1 cellular context compared by ENCODE assay signal in the genomic region with DNA sequence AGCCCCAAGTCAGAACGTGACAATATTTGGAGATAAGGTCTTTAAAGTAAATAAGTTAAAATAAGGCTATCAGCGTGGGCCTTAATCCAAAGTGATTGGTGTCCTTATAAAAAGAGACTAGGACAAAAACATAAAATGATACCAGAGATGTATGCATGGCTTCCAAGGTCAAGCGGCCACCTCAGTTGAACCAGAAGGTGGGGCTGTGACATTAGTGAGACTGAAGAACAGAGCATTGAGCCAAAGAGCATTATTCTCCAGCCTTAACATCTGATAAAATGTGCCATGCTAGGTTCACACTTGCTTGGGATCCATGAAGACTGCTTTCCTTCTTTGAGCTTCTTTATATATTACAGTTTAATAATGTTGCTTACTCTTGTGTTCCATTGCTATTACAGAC.
TF ChIP-seq lines count a peak whose summit lies in the region.

No MANE protein-coding gene starts in this region.

TF ChIP-seq in GM12878, 131 proteins besides CTCF, POLR2A, EP300 and RAD21 (continued from another document):
- TF ChIP-seq, protein P1, sequence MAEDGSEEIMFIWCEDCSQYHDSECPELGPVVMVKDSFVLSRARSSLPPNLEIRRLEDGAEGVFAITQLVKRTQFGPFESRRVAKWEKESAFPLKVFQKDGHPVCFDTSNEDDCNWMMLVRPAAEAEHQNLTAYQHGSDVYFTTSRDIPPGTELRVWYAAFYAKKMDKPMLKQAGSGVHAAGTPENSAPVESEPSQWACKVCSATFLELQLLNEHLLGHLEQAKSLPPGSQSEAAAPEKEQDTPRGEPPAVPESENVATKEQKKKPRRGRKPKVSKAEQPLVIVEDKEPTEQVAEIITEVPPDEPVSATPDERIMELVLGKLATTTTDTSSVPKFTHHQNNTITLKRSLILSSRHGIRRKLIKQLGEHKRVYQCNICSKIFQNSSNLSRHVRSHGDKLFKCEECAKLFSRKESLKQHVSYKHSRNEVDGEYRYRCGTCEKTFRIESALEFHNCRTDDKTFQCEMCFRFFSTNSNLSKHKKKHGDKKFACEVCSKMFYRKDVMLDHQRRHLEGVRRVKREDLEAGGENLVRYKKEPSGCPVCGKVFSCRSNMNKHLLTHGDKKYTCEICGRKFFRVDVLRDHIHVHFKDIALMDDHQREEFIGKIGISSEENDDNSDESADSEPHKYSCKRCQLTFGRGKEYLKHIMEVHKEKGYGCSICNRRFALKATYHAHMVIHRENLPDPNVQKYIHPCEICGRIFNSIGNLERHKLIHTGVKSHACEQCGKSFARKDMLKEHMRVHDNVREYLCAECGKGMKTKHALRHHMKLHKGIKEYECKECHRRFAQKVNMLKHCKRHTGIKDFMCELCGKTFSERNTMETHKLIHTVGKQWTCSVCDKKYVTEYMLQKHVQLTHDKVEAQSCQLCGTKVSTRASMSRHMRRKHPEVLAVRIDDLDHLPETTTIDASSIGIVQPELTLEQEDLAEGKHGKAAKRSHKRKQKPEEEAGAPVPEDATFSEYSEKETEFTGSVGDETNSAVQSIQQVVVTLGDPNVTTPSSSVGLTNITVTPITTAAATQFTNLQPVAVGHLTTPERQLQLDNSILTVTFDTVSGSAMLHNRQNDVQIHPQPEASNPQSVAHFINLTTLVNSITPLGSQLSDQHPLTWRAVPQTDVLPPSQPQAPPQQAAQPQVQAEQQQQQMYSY (CRISPR knock-in tag; IDR thresholded peaks at IDR 0.05), result no peak
- TF ChIP-seq HDAC6 (IDR thresholded peaks at IDR 0.05; ENCODE audit: unreplicated experiment) (no peak), IRF4 (IDR thresholded peaks at IDR 0.05; ENCODE audit: low read depth, low read length) (no peak), KAT2A (conservative IDR thresholded peaks at IDR 0.05; ENCODE audit: control insufficient read depth, low read depth, low read length) (no peak), ESRRA (IDR thresholded peaks at IDR 0.05; ENCODE audit: low read length) (no peak), TBL1XR1 (IDR thresholded peaks at IDR 0.05; ENCODE audit: low read depth, low read length) (no peak), CBX5 (IDR thresholded peaks at IDR 0.05; ENCODE audit: low read depth) (no peak), LARP7 (IDR thresholded peaks at IDR 0.05) (no peak), ZNF274 (IDR thresholded peaks at IDR 0.05; ENCODE audit: insufficient read depth, insufficient read length) (no peak), RFX5 (IDR thresholded peaks at IDR 0.05; ENCODE audit: low read depth, low read length) (no peak), CHD4 (IDR thresholded peaks at IDR 0.05) (no peak), MXI1 (IDR thresholded peaks at IDR 0.05; ENCODE audit: low read depth, low read length) (no peak)
- TF ChIP-seq, protein P2, sequence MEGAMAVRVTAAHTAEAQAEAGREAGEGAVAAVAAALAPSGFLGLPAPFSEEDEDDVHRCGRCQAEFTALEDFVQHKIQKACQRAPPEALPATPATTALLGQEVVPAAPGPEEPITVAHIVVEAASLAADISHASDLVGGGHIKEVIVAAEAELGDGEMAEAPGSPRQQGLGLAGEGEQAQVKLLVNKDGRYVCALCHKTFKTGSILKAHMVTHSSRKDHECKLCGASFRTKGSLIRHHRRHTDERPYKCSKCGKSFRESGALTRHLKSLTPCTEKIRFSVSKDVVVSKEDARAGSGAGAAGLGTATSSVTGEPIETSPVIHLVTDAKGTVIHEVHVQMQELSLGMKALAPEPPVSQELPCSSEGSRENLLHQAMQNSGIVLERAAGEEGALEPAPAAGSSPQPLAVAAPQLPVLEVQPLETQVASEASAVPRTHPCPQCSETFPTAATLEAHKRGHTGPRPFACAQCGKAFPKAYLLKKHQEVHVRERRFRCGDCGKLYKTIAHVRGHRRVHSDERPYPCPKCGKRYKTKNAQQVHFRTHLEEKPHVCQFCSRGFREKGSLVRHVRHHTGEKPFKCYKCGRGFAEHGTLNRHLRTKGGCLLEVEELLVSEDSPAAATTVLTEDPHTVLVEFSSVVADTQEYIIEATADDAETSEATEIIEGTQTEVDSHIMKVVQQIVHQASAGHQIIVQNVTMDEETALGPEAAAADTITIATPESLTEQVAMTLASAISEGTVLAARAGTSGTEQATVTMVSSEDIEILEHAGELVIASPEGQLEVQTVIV (IDR thresholded peaks at IDR 0.05; ENCODE audit: borderline replicate concordance, partially characterized antibody), result no peak
- TF ChIP-seq, protein P3, sequence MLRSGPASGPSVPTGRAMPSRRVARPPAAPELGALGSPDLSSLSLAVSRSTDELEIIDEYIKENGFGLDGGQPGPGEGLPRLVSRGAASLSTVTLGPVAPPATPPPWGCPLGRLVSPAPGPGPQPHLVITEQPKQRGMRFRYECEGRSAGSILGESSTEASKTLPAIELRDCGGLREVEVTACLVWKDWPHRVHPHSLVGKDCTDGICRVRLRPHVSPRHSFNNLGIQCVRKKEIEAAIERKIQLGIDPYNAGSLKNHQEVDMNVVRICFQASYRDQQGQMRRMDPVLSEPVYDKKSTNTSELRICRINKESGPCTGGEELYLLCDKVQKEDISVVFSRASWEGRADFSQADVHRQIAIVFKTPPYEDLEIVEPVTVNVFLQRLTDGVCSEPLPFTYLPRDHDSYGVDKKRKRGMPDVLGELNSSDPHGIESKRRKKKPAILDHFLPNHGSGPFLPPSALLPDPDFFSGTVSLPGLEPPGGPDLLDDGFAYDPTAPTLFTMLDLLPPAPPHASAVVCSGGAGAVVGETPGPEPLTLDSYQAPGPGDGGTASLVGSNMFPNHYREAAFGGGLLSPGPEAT (IDR thresholded peaks at IDR 0.05; ENCODE audit: low read depth), result no peak
